ENCODE assay signal across 8 cellular contexts in genomic region chr12:6537580-6538419, GRCh38. TPM values are rescaled to one million over a fixed set of nuclear protein-coding genes. Genes with fewer than 3 reads are reported as not detected.
DNase-seq lines count a peak whose midpoint lies in the region; FAIRE-seq and TF ChIP-seq lines count a peak whose summit lies in the region.
"Not testable (repeated sequence)": the region's sequence is repeated elsewhere in the genome, so short reads cannot be mapped to it uniquely, and the experiment has no call there.

No MANE protein-coding gene starts in this region.

- peak; percentile 83 for TF ChIP-seq CTCF in D721Med (IDR thresholded peaks at IDR 0.05; ENCODE audit: insufficient read depth, missing control alignments)
- TF ChIP-seq CTCF in astrocyte of the cerebellum (IDR thresholded peaks at IDR 0.05; ENCODE audit: low read depth, low read length, missing control alignments): peak; percentile 72
- TF ChIP-seq CTCF in ovary (IDR thresholded peaks at IDR 0.05): peak; percentile 74 to 81 (median 80)

- peak overlapping the region in 1 of 2 donors; percentile 7 for H3K27ac ChIP-seq in ovary

- in situ Hi-C loops in astrocyte of the cerebellum (cut with HindIII; ENCODE audit: low sequenced_read_pairs): not testable (repeated sequence)

- not testable (repeated sequence) for H3K9me3 Mint-ChIP-seq in IgD-negative memory B cell; stimulated activated naive CD8-positive, alpha-beta T cell treated with anti-CD3 and anti-CD28 coated beads, Interleukin-15, Interleukin-2, amounts not matched to agents 100 ng/mL and 50 ng/mL, for 24 hours

- not testable (repeated sequence) for H3K9me3 ChIP-seq in ovary

- not testable (repeated sequence) for H3K36me3 ChIP-seq in ovary

- not testable (repeated sequence) for TF ChIP-seq POLR2A in ovary (IDR thresholded peaks at IDR 0.05)

- H3K27me3 Mint-ChIP-seq in IgD-negative memory B cell; stimulated activated naive CD8-positive, alpha-beta T cell treated with anti-CD3 and anti-CD28 coated beads, Interleukin-15, Interleukin-2, amounts not matched to agents 100 ng/mL and 50 ng/mL, for 24 hours: not testable (repeated sequence)

- not testable (repeated sequence) for FAIRE-seq in D721Med (lab: Jason Lieb, UNC)

- DNase-seq in D721Med (ENCODE audit: insufficient read length, low spot score): peak; percentile 67
- DNase-seq in NCI-H82 (lab: John Stamatoyannopoulos, UW): peak; percentile 88
- peak; percentile 71 for DNase-seq in activated CD4-positive, CD25-positive, alpha-beta regulatory T cell treated with anti-CD3 and anti-CD28 coated beads, Interleukin-2, amount 50 U/mL, for 16 hours (ENCODE audit: low read depth, low spot score)
- DNase-seq in astrocyte of the cerebellum (ENCODE audit: low read depth): peak; percentile 78
- DNase-seq in cardiac septum (ENCODE audit: low spot score): peak; percentile 88
- DNase-seq in ovary: peak; percentile 69 to 87 (median 84)

- H3K4me3 Mint-ChIP-seq in IgD-negative memory B cell: peak overlapping the region in 3 of 4 donors; percentile 39 to 94 (median 56)
- H3K4me3 Mint-ChIP-seq in stimulated activated naive CD8-positive, alpha-beta T cell treated with anti-CD3 and anti-CD28 coated beads, Interleukin-15, Interleukin-2, amounts not matched to agents 100 ng/mL and 50 ng/mL, for 24 hours: peak overlapping the region; percentile 99

- TF ChIP-seq EP300 in ovary (IDR thresholded peaks at IDR 0.05): not testable (repeated sequence)

- H3K4me1 ChIP-seq in ovary (ENCODE audit: insufficient read depth): not testable (repeated sequence)

- H3K27ac Mint-ChIP-seq in IgD-negative memory B cell: peak overlapping the region; percentile 89 to 98 (median 97)
- peak overlapping the region; percentile 100 for H3K27ac Mint-ChIP-seq in stimulated activated naive CD8-positive, alpha-beta T cell treated with anti-CD3 and anti-CD28 coated beads, Interleukin-15, Interleukin-2, amounts not matched to agents 100 ng/mL and 50 ng/mL, for 24 hours

- H3K4me3 ChIP-seq in astrocyte of the cerebellum (ENCODE audit: low read depth, low read length); ovary: not testable (repeated sequence)

- not testable (repeated sequence) for H3K27me3 ChIP-seq in ovary

- WGBS in ovary, 3 donors: 30 to 40% (median 35%) methylated on average over 14 to 17 of the region's 17 CpGs

- intact Hi-C loops in cardiac septum (cut with DNase I): loop anchor here (2.0 kb wide), 1 partner anchor 115 kb away; no protein-coding TSS in a partner anchor
- intact Hi-C loops in ovary (cut with DNase I): loop anchor here (5.0 to 10.0 kb wide), 4 partner anchors 115 to 213 kb away; no protein-coding TSS in a partner anchor

- peaks cover 26 to 42% (median 36%) of the 10 kb centered on the region in 3 donors for H3K4me1 Mint-ChIP-seq in IgD-negative memory B cell
- H3K4me1 Mint-ChIP-seq in stimulated activated naive CD8-positive, alpha-beta T cell treated with anti-CD3 and anti-CD28 coated beads, Interleukin-15, Interleukin-2, amounts not matched to agents 100 ng/mL and 50 ng/mL, for 24 hours (ENCODE audit: low read depth): peaks cover 63% of the 10 kb centered on the region

- not testable (repeated sequence) for H3K36me3 Mint-ChIP-seq in IgD-negative memory B cell
- H3K36me3 Mint-ChIP-seq in stimulated activated naive CD8-positive, alpha-beta T cell treated with anti-CD3 and anti-CD28 coated beads, Interleukin-15, Interleukin-2, amounts not matched to agents 100 ng/mL and 50 ng/mL, for 24 hours (ENCODE audit: low read depth): peaks cover 55% of the 10 kb centered on the region

RNA-seq across cellular contexts. Expression of gene GAPDH, which starts 3.5 kb away (rescaled TPM):
- polyA plus RNA-seq in IgD-negative memory B cell (1,479 TPM), ovary (1,000 to 10,000 TPM; 1,086 to 1,247 TPM)
- total RNA-seq in cardiac septum (4,827 TPM), ovary (1,000 to 10,000 TPM in 5 of 7 donors, 100 to 1,000 TPM in 2; 661 to 1,442 (median 1,249) TPM)

RNA-seq across cellular contexts. Expression of gene IFFO1, which starts 18.0 kb away (rescaled TPM):
- polyA plus RNA-seq in IgD-negative memory B cell (12.3 TPM), ovary (10 to 100 TPM in 1 of 2 donors, 1 to 10 TPM in 1; 9.7 to 25.9 TPM)
- total RNA-seq in cardiac septum (24.8 TPM), ovary (10 to 100 TPM; 10.9 to 31.4 (median 22.9) TPM)

RNA-seq across cellular contexts. Expression of gene NOP2, which starts 30.3 kb away (rescaled TPM):
- polyA plus RNA-seq in IgD-negative memory B cell: 24.9 TPM
- 18.5 TPM for total RNA-seq in cardiac septum
- total RNA-seq in ovary: 10 to 100 TPM; 11.6 to 46.9 (median 24.5) TPM
- polyA plus RNA-seq in ovary: 10 to 100 TPM; 11.6 to 31.2 TPM

RNA-seq across cellular contexts. Expression of gene NCAPD2, which starts 43.9 kb away (rescaled TPM):
- polyA plus RNA-seq in IgD-negative memory B cell (21.1 TPM), ovary (10 to 100 TPM in 1 of 2 donors, 1 to 10 TPM in 1; 8.8 to 19.4 TPM)
- total RNA-seq in cardiac septum (12.0 TPM), ovary (10 to 100 TPM; 11.5 to 19.5 (median 16.4) TPM)

RNA-seq across cellular contexts. Expression of gene MRPL51, which starts 44.7 kb away (rescaled TPM):
- polyA plus RNA-seq in IgD-negative memory B cell (165 TPM), ovary (100 to 1,000 TPM in 1 of 2 donors, 10 to 100 TPM in 1; 74.1 to 142 TPM)
- total RNA-seq in cardiac septum (174 TPM), ovary (100 to 1,000 TPM in 4 of 7 donors, 10 to 100 TPM in 3; 27.5 to 119 (median 108) TPM)
